Comparison of ENCODE assay signal across 12 cellular contexts in the genomic region with DNA sequence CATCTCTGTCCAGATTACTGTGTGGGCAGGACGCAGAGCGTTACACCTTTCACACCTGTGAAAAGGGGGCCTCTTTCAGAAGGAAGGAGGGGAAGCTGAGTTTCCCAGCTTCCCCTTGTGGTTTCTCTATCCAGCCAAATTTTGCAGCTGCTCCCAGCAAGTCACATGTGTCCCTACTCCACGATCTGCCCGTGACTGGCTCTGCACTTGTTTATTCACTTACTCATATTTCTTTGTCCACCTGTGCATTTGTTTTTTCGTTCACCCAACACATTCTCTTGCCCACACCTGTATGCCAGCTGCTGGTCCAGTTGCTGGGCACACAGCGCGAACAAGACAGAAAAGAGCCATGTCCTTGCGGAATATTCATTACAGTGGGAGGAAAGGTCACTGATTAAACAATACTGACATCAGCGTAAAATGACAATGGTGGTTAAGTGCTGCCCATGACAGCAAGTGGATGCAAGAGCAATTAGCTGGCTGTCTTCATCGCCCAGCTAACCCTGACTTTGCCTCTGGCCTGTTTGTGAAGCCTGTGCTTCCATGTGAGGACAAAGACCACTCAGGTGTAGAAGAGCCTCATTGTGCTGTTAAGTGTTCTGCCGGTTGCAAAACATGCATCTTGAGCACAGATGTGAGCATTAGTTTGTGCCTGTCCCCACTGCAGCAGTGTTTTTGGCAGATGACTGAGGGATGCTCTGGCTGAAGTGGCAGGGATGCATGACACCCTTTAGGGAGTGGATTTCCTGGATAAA. TPM values are rescaled to one million over a fixed set of nuclear protein-coding genes. Genes with fewer than 3 reads are reported as not detected.
A peak's percentile ranks its signal among the peaks of the same experiment; 100 is the strongest.
DNase-seq lines count a peak whose midpoint lies in the region; ATAC-seq and TF ChIP-seq lines count a peak whose summit lies in the region.
"Had no signal": no experiment of that assay in that cellular context is flagged by ENCODE, and none has a peak within 500 bp of the region (broad histone marks: within the 10 kb centered on the region; RNA-seq: fewer than 3 reads in every experiment).

No MANE protein-coding gene starts in this region.

- H3K4me1 ChIP-seq in A673 (ENCODE audit: insufficient read depth, low read length, poor library complexity, severe bottlenecking) (peaks cover 8% of the 10 kb centered on the region), heart left ventricle (peaks cover 0 to 12% (median 0%) of the 10 kb centered on the region in 12 donors)
- H3K4me1 ChIP-seq: breast epithelium had no signal

- H3K27ac ChIP-seq in layer of hippocampus (ENCODE audit: low read depth, low read length) = peak overlapping the region; percentile 88
- no peak overlapping the region for H3K27ac ChIP-seq in A673 (ENCODE audit: low read depth, low read length, poor library complexity, severe bottlenecking)
- no peak overlapping the region for H3K27ac ChIP-seq in heart left ventricle
- H3K27ac ChIP-seq: breast epithelium had no signal

- TF ChIP-seq POLR2A in heart left ventricle (IDR thresholded peaks at IDR 0.05) = no peak

- WGBS in heart left ventricle, 4 donors = 86 to 90% (median 87%) methylated on average over 11 of the region's 11 CpGs

- no peak for ATAC-seq in heart left ventricle

- POLR2A ChIA-PET in A673 (lab: Charles Lee; ENCODE audit: low non-redundant PET) = no interaction called here

- TF ChIP-seq CTCF in A673 (conservative IDR thresholded peaks at IDR 0.05; ENCODE audit: low read depth, low read length) (no peak), heart left ventricle (IDR thresholded peaks at IDR 0.05) (no peak)

- no peaks in the 10 kb centered on the region for H3K9me3 ChIP-seq in A673 (ENCODE audit: low read depth, low read length, poor library complexity, severe bottlenecking)
- no peaks in the 10 kb centered on the region for H3K9me3 ChIP-seq in heart left ventricle
- H3K9me3 ChIP-seq: breast epithelium had no signal

- H3K36me3 ChIP-seq in A673 (ENCODE audit: insufficient read depth, low read length, poor library complexity, severe bottlenecking) = no peaks in the 10 kb centered on the region
- no peaks in the 10 kb centered on the region for H3K36me3 ChIP-seq in heart left ventricle
- H3K36me3 ChIP-seq: breast epithelium had no signal

- H3K27me3 ChIP-seq in layer of hippocampus (ENCODE audit: control insufficient read depth, insufficient read depth, low read length) (no peaks in the 10 kb centered on the region), A673 (replicated peaks; ENCODE audit: insufficient read depth, low read depth, low read length, poor library complexity) (no peaks in the 10 kb centered on the region), heart left ventricle (peaks cover 0 to 4% (median 0%) of the 10 kb centered on the region in 9 donors)
- H3K27me3 ChIP-seq: breast epithelium had no signal

- BruUV-seq in A673 (replicated peaks; lab: Mats Ljungman, UMichigan) = no TSS peak

- no peak overlapping the region for H3K4me3 ChIP-seq in A673 (ENCODE audit: low read depth, low read length, poor library complexity, severe bottlenecking)
- no peak overlapping the region for H3K4me3 ChIP-seq in heart left ventricle
- H3K4me3 ChIP-seq: breast epithelium had no signal

- DNase-seq in Caki2 (ENCODE audit: low read depth) (peak; percentile 30), NCI-H187 (lab: John Stamatoyannopoulos, UW) (peak; percentile 64 to 76), NCI-H774 (lab: John Stamatoyannopoulos, UW) (peak; percentile 94), cortex of kidney (lab: John Stamatoyannopoulos, UW) (no peak), A673 (ENCODE audit: low spot score) (no peak), HUDEP-2 (lab: John Stamatoyannopoulos, UW; ENCODE audit: unreplicated experiment in 76 of 76) (no peak), heart left ventricle (no peak)
- DNase-seq: activated naive CD4-positive, alpha-beta T cell treated with anti-CD3 and anti-CD28 coated beads, Interleukin-2, amount 50 U/mL, for 16 hours; effector memory CD4-positive, alpha-beta T cell; EL had no signal

- intact Hi-C loops in A673 (cut with micrococcal nuclease; ENCODE audit: unreplicated experiment) (no loop called here), heart left ventricle (cut with DNase I) (loop anchor here in 2 of 10 donors (5.0 kb wide), 1 partner anchor 128 kb away; the partner anchor contains the start of gene LPGAT1 (in 2 of the 2))

- in situ Hi-C loops in Caki2 (cut with HindIII; ENCODE audit: low pct_unique_long_range_greater_than_20kb, low sequenced_read_pairs) = no loop called here

- CTCF ChIA-PET in A673 (lab: Charles Lee) = no interaction called here

RNA-seq across cellular contexts. Expression of gene NEK2, which starts 28.6 kb away (rescaled TPM):
- total RNA-seq in Caki2 (2014; rRNA removed; shearing (Covaris generic); ENCODE audit: low replicate concordance) = 34.6 and 39.9 TPM in 2 replicates
- total RNA-seq in A673 (2021) = 45.7 and 48.8 TPM in 2 replicates
- 1 to 10 TPM in 1 of 9 donors, under 1 TPM in 4, not detected in 4; 0.16 to 2.5 (median 0.34) TPM for total RNA-seq in heart left ventricle
- under 1 TPM in 1 of 2 donors, not detected in 1; 0.10 TPM for polyA plus RNA-seq in heart left ventricle

Comparison
In these comparisons a context has a peak if more than half of its experiments do, and no peak if none do; other contexts are left out.
1. DNase-seq: peak in Caki2 (single experiment), NCI-H187 (2 of 2) and NCI-H774 (single experiment); none in cortex of kidney (single experiment), A673 (single experiment), HUDEP-2 (0 of 76) and heart left ventricle (0 of 5).
2. RNA of gene NEK2, which starts 28.6 kb away (total RNA-seq): 45.7 to 48.8 TPM in A673 and 34.6 to 39.9 TPM in Caki2; 0.16 to 2.5 TPM in heart left ventricle; every median in the first group is over 10 times any median in the second.